ENCODE assay signal across 12 cellular contexts in genomic region chr2:75431757-75432156, GRCh38.
DNase-seq lines count a peak whose midpoint lies in the region; ATAC-seq and TF ChIP-seq lines count a peak whose summit lies in the region.
"Had no signal": no experiment of that assay in that cellular context is flagged by ENCODE, and none has a peak within 500 bp of the region (broad histone marks: within the 10 kb centered on the region; RNA-seq: fewer than 3 reads in every experiment).

No MANE protein-coding gene starts in this region.

- no peaks in the 10 kb centered on the region for H3K27me3 Mint-ChIP-seq in T-helper 2 cell treated with Interferon-gamma antibody and Interleukin-4, amounts not matched to agents 5 μg/mL and 100 μg/mL, for 36 hours (ENCODE audit: low read depth)

- H3K4me1 Mint-ChIP-seq in T-helper 2 cell treated with Interferon-gamma antibody and Interleukin-4, amounts not matched to agents 5 μg/mL and 100 μg/mL, for 36 hours (ENCODE audit: low read depth): no peaks in the 10 kb centered on the region

- H3K27ac ChIP-seq in left lung: no peak overlapping the region
- H3K27ac ChIP-seq: parathyroid adenoma had no signal

- intact Hi-C loops in left lung (cut with DNase I): no loop called here

- no peak for TF ChIP-seq CTCF in left lung (IDR thresholded peaks at IDR 0.05)

- ATAC-seq in GM18858 (IDR thresholded peaks at IDR 0.05; ENCODE audit: unreplicated experiment) (peak; percentile 58), GM21619 (IDR thresholded peaks at IDR 0.05; ENCODE audit: unreplicated experiment) (peak; percentile 61), HG03159 (IDR thresholded peaks at IDR 0.05; ENCODE audit: unreplicated experiment) (peak; percentile 72), left lung (peak; percentile 38)
- ATAC-seq: K562 had no signal

- H3K27me3 ChIP-seq in left lung: no peaks in the 10 kb centered on the region

- no peak for DNase-seq in left lung
- DNase-seq in Ammon's horn (ENCODE audit: low spot score): no peak
- DNase-seq in T-helper 2 cell treated with Interferon-gamma antibody and Interleukin-4, amounts not matched to agents 5 μg/mL and 100 μg/mL, for 36 hours (ENCODE audit: low spot score): no peak
- DNase-seq in stimulated activated CD4-positive, alpha-beta T cell treated with anti-CD3 and anti-CD28 coated beads, Interleukin-1b, Interleukin-23, amount 100 ng/mL, for 48 hours: no peak
- DNase-seq in pons (ENCODE audit: low spot score): no peak
- DNase-seq: activated naive CD4-positive, alpha-beta T cell treated with anti-CD3 and anti-CD28 coated beads, Interleukin-2, amount 50 U/mL, for 16 hours; NCI-H526 treated with DMSO at 0.1 percent for 48 hours had no signal

- H3K27ac Mint-ChIP-seq in T-helper 2 cell treated with Interferon-gamma antibody and Interleukin-4, amounts not matched to agents 5 μg/mL and 100 μg/mL, for 36 hours: no peak overlapping the region

- H3K36me3 Mint-ChIP-seq in T-helper 2 cell treated with Interferon-gamma antibody and Interleukin-4, amounts not matched to agents 5 μg/mL and 100 μg/mL, for 36 hours (ENCODE audit: low read depth): no peaks in the 10 kb centered on the region

- H3K36me3 ChIP-seq in left lung: no peaks in the 10 kb centered on the region

- no peak overlapping the region for H3K4me3 ChIP-seq in left lung
- H3K4me3 ChIP-seq: K562 had no signal

- H3K4me1 ChIP-seq in left lung: no peaks in the 10 kb centered on the region

- H3K4me3 Mint-ChIP-seq in T-helper 2 cell treated with Interferon-gamma antibody and Interleukin-4, amounts not matched to agents 5 μg/mL and 100 μg/mL, for 36 hours: no peak overlapping the region

- no peaks in the 10 kb centered on the region for H3K9me3 Mint-ChIP-seq in T-helper 2 cell treated with Interferon-gamma antibody and Interleukin-4, amounts not matched to agents 5 μg/mL and 100 μg/mL, for 36 hours

- no peaks in the 10 kb centered on the region for H3K9me3 ChIP-seq in left lung
